18 cellular contexts compared by ENCODE assay signal in the genomic region with DNA sequence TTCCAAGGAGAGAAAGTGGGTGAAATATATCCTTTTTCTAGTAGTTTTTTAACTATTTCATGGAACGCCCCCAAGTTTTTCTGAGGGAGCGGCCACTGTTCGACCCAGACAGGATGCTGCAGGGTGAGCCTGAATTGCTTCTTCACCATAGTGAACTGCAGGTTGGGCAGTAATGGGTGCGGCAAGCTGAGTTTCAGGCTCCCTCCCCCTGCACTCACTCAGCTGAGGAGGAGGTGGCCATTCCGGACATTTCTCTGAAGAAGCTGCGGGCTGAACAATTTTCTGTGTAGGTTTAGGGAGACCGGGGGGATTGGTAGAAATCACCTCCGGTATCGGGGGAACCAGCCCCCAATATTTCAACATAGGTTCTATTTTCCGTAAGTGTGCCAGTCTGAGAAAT. TPM values are rescaled to one million over a fixed set of nuclear protein-coding genes. Genes with fewer than 3 reads are reported as not detected.
DNase-seq lines count a peak whose midpoint lies in the region; ATAC-seq, FAIRE-seq and TF ChIP-seq lines count a peak whose summit lies in the region.
"Had no signal": no experiment of that assay in that cellular context is flagged by ENCODE, and none has a peak within 500 bp of the region (broad histone marks: within the 10 kb centered on the region; RNA-seq: fewer than 3 reads in every experiment).

No MANE protein-coding gene starts in this region.

- no peak overlapping the region for H2AK5ac ChIP-seq in trophoblast cell (ENCODE audit: low read length)

- H4K12ac ChIP-seq in trophoblast cell (ENCODE audit: low read depth, low read length), result no peak overlapping the region

- H3K9me3 ChIP-seq in mammary epithelial cell (replicated peaks; ENCODE audit: insufficient read depth, low read length) (no peaks in the 10 kb centered on the region), K562 (replicated peaks; ENCODE audit: control insufficient read depth, insufficient read depth, low read depth, low read length) (peaks cover 20% of the 10 kb centered on the region), trophoblast cell (ENCODE audit: insufficient read depth, low read depth, low read length) (peaks cover 5% of the 10 kb centered on the region)

- no peaks in the 10 kb centered on the region for H3K27me3 ChIP-seq in mammary epithelial cell (ENCODE audit: insufficient read depth, low read length)
- H3K27me3 ChIP-seq in K562 (ENCODE audit: control insufficient read depth in 2 of 2, insufficient read depth in 2 of 2, low read length in 2 of 2), result no peaks in the 10 kb centered on the region
- H3K27me3 ChIP-seq in trophoblast cell (ENCODE audit: insufficient read depth, low read length), result no peaks in the 10 kb centered on the region
- H3K27me3 ChIP-seq: BLaER1 treated with 17β-estradiol and CSF1 and Interleukin-3, amounts not matched to agents 10 nM and 100 nM had no signal

- H3K36me3 ChIP-seq in mammary epithelial cell (ENCODE audit: insufficient read depth, low read length) (no peaks in the 10 kb centered on the region), K562 (ENCODE audit: control insufficient read depth, insufficient read depth, low read length) (peaks cover 48% of the 10 kb centered on the region), trophoblast cell (ENCODE audit: control insufficient read depth in 1 of 2, insufficient read depth in 2 of 2, low read length in 2 of 2) (peaks cover 4 to 9% of the 10 kb centered on the region in 2 experiments)

- H4K8ac ChIP-seq in trophoblast cell (ENCODE audit: low read depth, low read length), result no peak overlapping the region

- no peak overlapping the region for H3K23ac ChIP-seq in trophoblast cell (ENCODE audit: low read length)

- no peak for TF ChIP-seq POLR2A in K562 (conservative IDR thresholded peaks at IDR 0.05)

- H3K36me3 Mint-ChIP-seq in MCF 10A (ENCODE audit: insufficient read depth, unreplicated experiment) (peaks cover 29% of the 10 kb centered on the region), endothelial cell (ENCODE audit: low read depth, unreplicated experiment) (peaks cover 26% of the 10 kb centered on the region)

- no peak for TF ChIP-seq RAD21 in K562 (CRISPR knock-in tag; conservative IDR thresholded peaks at IDR 0.05 in 1 of 2, IDR thresholded peaks at IDR 0.05 in 1 of 2)

- in situ Hi-C loops in mammary epithelial cell (cut with MboI; ENCODE audit: low sequenced_read_pairs in 2 of 2), result no loop called here
- in situ Hi-C loops in K562 (cut with MboI), result no loop called here

- no TSS peak for BruUV-seq in MCF 10A (replicated peaks; lab: Mats Ljungman, UMichigan)
- BruUV-seq in mammary epithelial cell (replicated peaks; lab: Mats Ljungman, UMichigan), result no TSS peak
- no TSS peak for BruUV-seq in K562 (replicated peaks; lab: Mats Ljungman, UMichigan)

- H2BK5ac ChIP-seq in trophoblast cell (ENCODE audit: low read depth, low read length, poor library complexity), result no peak overlapping the region

- H2BK120ac ChIP-seq in trophoblast cell (ENCODE audit: insufficient read depth, low read length, poor library complexity), result no peak overlapping the region

- H3K9me1 ChIP-seq in K562 (ENCODE audit: control insufficient read depth, insufficient read depth, low read length), result no peaks in the 10 kb centered on the region

- H3K27me3 Mint-ChIP-seq in MCF 10A (ENCODE audit: insufficient read depth, unreplicated experiment) (no peaks in the 10 kb centered on the region), endothelial cell (ENCODE audit: unreplicated experiment) (peaks cover 4% of the 10 kb centered on the region)
- H3K27me3 Mint-ChIP-seq: CD4-positive, CD25-positive, alpha-beta regulatory T cell had no signal

- H3K4me1 ChIP-seq in mammary epithelial cell (ENCODE audit: insufficient read depth, low read length) (no peaks in the 10 kb centered on the region), K562 (replicated peaks in 1 of 2; ENCODE audit: control insufficient read depth in 2 of 2, insufficient read depth in 2 of 2, low read length in 2 of 2) (peaks cover 14 to 29% of the 10 kb centered on the region in 2 experiments; a peak in 4 of 5 replicates), trophoblast cell (ENCODE audit: control insufficient read depth in 1 of 2, insufficient read depth in 2 of 2, low read length in 2 of 2) (peaks cover 0 to 3% of the 10 kb centered on the region in 2 experiments)

- peak overlapping the region; percentile 89 for H3K4ac ChIP-seq in trophoblast cell (ENCODE audit: low read depth, low read length)

- H3K4me1 Mint-ChIP-seq in MCF 10A (ENCODE audit: insufficient read depth, unreplicated experiment) (peaks cover 42% of the 10 kb centered on the region), endothelial cell (ENCODE audit: unreplicated experiment) (peaks cover 4% of the 10 kb centered on the region)

- TF ChIP-seq EP300 in K562 (IDR thresholded peaks at IDR 0.05; ENCODE audit: low read length), result no peak

- H3K79me1 ChIP-seq in trophoblast cell (ENCODE audit: low read length), result peaks cover 3% of the 10 kb centered on the region

- H3K27ac ChIP-seq in mammary epithelial cell (ENCODE audit: insufficient read depth, low read depth, low read length) (no peak overlapping the region), K562 (ENCODE audit: extremely low read depth, low read depth, low read length) (no peak overlapping the region), trophoblast cell (ENCODE audit: low read depth, low read length) (peak overlapping the region; percentile 56)
- H3K27ac ChIP-seq: BLaER1 treated with 17β-estradiol and CSF1 and Interleukin-3, amounts not matched to agents 10 nM and 100 nM; GM23248 had no signal

- no peak for TF ChIP-seq CTCF in MCF 10A (IDR thresholded peaks at IDR 0.05; ENCODE audit: unreplicated experiment)
- no peak for TF ChIP-seq CTCF in mammary epithelial cell (conservative IDR thresholded peaks at IDR 0.05 in 1 of 2, IDR thresholded peaks at IDR 0.05 in 1 of 2; ENCODE audit: extremely low read depth in 1 of 2, insufficient read depth in 1 of 2, low read depth in 1 of 2, low read length in 2 of 2)
- no peak for TF ChIP-seq CTCF in K562 (IDR thresholded peaks at IDR 0.05 in 2 of 3, conservative IDR thresholded peaks at IDR 0.05 in 1 of 3; ENCODE audit: insufficient read depth in 2 of 3, low read depth in 1 of 3, low read length in 3 of 3)
- TF ChIP-seq CTCF in endothelial cell (IDR thresholded peaks at IDR 0.05; ENCODE audit: unreplicated experiment), result no peak

- H3K27ac Mint-ChIP-seq in MCF 10A (ENCODE audit: low read depth, unreplicated experiment) (peak overlapping the region; percentile 24), endothelial cell (ENCODE audit: unreplicated experiment) (no peak overlapping the region)
- H3K27ac Mint-ChIP-seq: HFFc6 had no signal

- H2BK12ac ChIP-seq in trophoblast cell (ENCODE audit: low read length), result no peak overlapping the region

- intact Hi-C loops in MCF 10A (cut with micrococcal nuclease), result no loop called here
- intact Hi-C loops in mammary epithelial cell (cut with micrococcal nuclease), result no loop called here
- intact Hi-C loops in K562 (cut with micrococcal nuclease), result no loop called here

- no peak overlapping the region for H3K4me2 ChIP-seq in mammary epithelial cell (ENCODE audit: insufficient read depth, low read depth, low read length)
- no peak overlapping the region; the same call in 1 of the 2 replicates for H3K4me2 ChIP-seq in K562 (ENCODE audit: insufficient read depth, low read length)
- no peak overlapping the region for H3K4me2 ChIP-seq in trophoblast cell (ENCODE audit: low read length)
- H3K4me2 ChIP-seq: BLaER1 treated with 17β-estradiol and CSF1 and Interleukin-3, amounts not matched to agents 10 nM and 100 nM had no signal

- peak overlapping the region; percentile 39 for H4K91ac ChIP-seq in trophoblast cell (ENCODE audit: low read depth, low read length)

- no peak for DNase-seq in MCF 10A (ENCODE audit: unreplicated experiment)
- no peak for DNase-seq in mammary epithelial cell
- DNase-seq in K562 (ENCODE audit: extremely low read depth in 1 of 4, low spot score in 3 of 4), result no peak
- peak; percentile 58 to 80 for DNase-seq in trophoblast cell
- DNase-seq in endothelial cell (ENCODE audit: low spot score), result no peak
- no peak for DNase-seq in stimulated activated CD4-positive, alpha-beta T cell treated with anti-CD3 and anti-CD28 coated beads, Interleukin-1b, Interleukin-23, amount 100 ng/mL, for 48 hours
- DNase-seq: 8988T; ACHN; CD4-positive, CD25-positive, alpha-beta regulatory T cell; DMS79; GM23248; H7; HFFc6 had no signal

- no peaks in the 10 kb centered on the region for H4K20me1 ChIP-seq in mammary epithelial cell (ENCODE audit: insufficient read depth, low read length)
- H4K20me1 ChIP-seq in K562 (replicated peaks; ENCODE audit: control insufficient read depth, insufficient read depth, low read length), result no peaks in the 10 kb centered on the region

- no peak for FAIRE-seq in K562 (lab: Jason Lieb, UNC)
- FAIRE-seq: GM12891, HepG2, HTR-8/SVneo had no signal

- H3K9me3 Mint-ChIP-seq in MCF 10A (ENCODE audit: unreplicated experiment) (no peaks in the 10 kb centered on the region), endothelial cell (ENCODE audit: unreplicated experiment) (no peaks in the 10 kb centered on the region)
- H3K9me3 Mint-ChIP-seq: CD4-positive, CD25-positive, alpha-beta regulatory T cell had no signal

- 94% methylated on average over 10 of the region's 10 CpGs for WGBS in mammary epithelial cell (ENCODE audit: low coverage, missing lambda C conversion rate)
- 93% methylated on average over 9 of the region's 10 CpGs for WGBS in K562 (ENCODE audit: insufficient coverage, low coverage, missing lambda C conversion rate)
- no CpG with 5 or more reads among the region's 10 CpGs for WGBS in trophoblast cell (ENCODE audit: extremely low coverage, insufficient coverage, insufficient read length)

- H3K18ac ChIP-seq in trophoblast cell (ENCODE audit: low read length), result no peak overlapping the region

- H3K79me2 ChIP-seq in mammary epithelial cell (ENCODE audit: insufficient read depth, low read length), result peaks cover 82% of the 10 kb centered on the region
- peaks cover 88% of the 10 kb centered on the region for H3K79me2 ChIP-seq in K562 (ENCODE audit: control insufficient read depth, insufficient read depth, low read length)
- peaks cover 9% of the 10 kb centered on the region for H3K79me2 ChIP-seq in trophoblast cell (ENCODE audit: control insufficient read depth, insufficient read depth, low read length, poor library complexity)

- CTCF ChIA-PET in MCF 10A (lab: Yijun Ruan, JAX), result interaction anchor here (0.5 kb wide), 1 partner anchor 81 kb away, joined by 4 read pairs; no protein-coding TSS in a partner anchor
- CTCF ChIA-PET in mammary epithelial cell (lab: Charles Lee; ENCODE audit: low non-redundant PET), result no interaction called here
- CTCF ChIA-PET in K562 (lab: Yijun Ruan, JAX; ENCODE audit: low intra/inter-chr PET ratio), result no interaction called here

- no peak overlapping the region for H2AFZ ChIP-seq in mammary epithelial cell (ENCODE audit: low read depth, low read length)
- H2AFZ ChIP-seq in K562 (ENCODE audit: low read depth, low read length), result no peak overlapping the region
- no peak overlapping the region for H2AFZ ChIP-seq in trophoblast cell (ENCODE audit: insufficient read depth, low read length, poor library complexity)
- H2AFZ ChIP-seq: GM23248 had no signal

- dilution Hi-C loops in mammary epithelial cell (cut with HindIII; ENCODE audit: low sequenced_read_pairs), result no loop called here

- no peak for ATAC-seq in K562
- no peak for ATAC-seq in HG03565 (IDR thresholded peaks at IDR 0.05; ENCODE audit: unreplicated experiment)
- ATAC-seq: HepG2 had no signal

- H3K14ac ChIP-seq in trophoblast cell (ENCODE audit: low read length), result no peak overlapping the region

- H3K4me3 ChIP-seq in mammary epithelial cell (replicated peaks in 1 of 3; ENCODE audit: insufficient read depth in 1 of 3, low read depth in 2 of 3, low read length in 3 of 3), result no peak overlapping the region
- H3K4me3 ChIP-seq in K562, result no peak overlapping the region
- H3K4me3 ChIP-seq in trophoblast cell (ENCODE audit: low read depth, low read length), result no peak overlapping the region
- H3K4me3 ChIP-seq: BLaER1 treated with 17β-estradiol and CSF1 and Interleukin-3, amounts not matched to agents 10 nM and 100 nM; GM23248 had no signal

- no peak overlapping the region for H3K4me3 Mint-ChIP-seq in MCF 10A (ENCODE audit: unreplicated experiment)
- H3K4me3 Mint-ChIP-seq in endothelial cell (ENCODE audit: unreplicated experiment), result no peak overlapping the region
- H3K4me3 Mint-ChIP-seq: HFFc6 had no signal

- POLR2A ChIA-PET in MCF 10A (lab: Yijun Ruan, JAX), result interaction anchor here (0.9 to 1.0 kb wide), 2 partner anchors 9 to 76 kb away, joined by 3 to 5 read pairs; no protein-coding TSS in a partner anchor
- POLR2A ChIA-PET in K562 (lab: Yijun Ruan, JAX), result interaction anchor here (0.8 kb wide), 1 partner anchor 13 kb away, joined by 4 read pairs; no protein-coding TSS in a partner anchor

- H3K9ac ChIP-seq in mammary epithelial cell (ENCODE audit: insufficient read depth, low read length), result no peak overlapping the region
- H3K9ac ChIP-seq in K562 (ENCODE audit: insufficient read depth in 1 of 2, low read depth in 2 of 2, low read length in 2 of 2), result no peak overlapping the region
- no peak overlapping the region for H3K9ac ChIP-seq in trophoblast cell (ENCODE audit: low read length)
- H3K9ac ChIP-seq: BLaER1 treated with 17β-estradiol and CSF1 and Interleukin-3, amounts not matched to agents 10 nM and 100 nM; GM23248 had no signal

RNA-seq across cellular contexts. Expression of a gene that starts 8.2 kb away (rescaled TPM):
- 226 and 235 TPM in 2 replicates for total RNA-seq in MCF 10A (2022)
- 100 to 1,000 TPM in 1 of 2 donors, 10 to 100 TPM in 1; 93.9 to 132 TPM for total RNA-seq in mammary epithelial cell
- 129 TPM for polyA plus RNA-seq in mammary epithelial cell
- polyA minus RNA-seq in mammary epithelial cell, result 63.7 TPM
- total RNA-seq in K562 (2011; cell fraction: chromatin; rRNA removed; ENCODE audit: low replicate concordance), result 498 and 523 TPM in 2 replicates
- 338 and 343 TPM in 2 replicates for total RNA-seq in K562 (2011; cell fraction: nucleolus; rRNA removed)
- total RNA-seq in K562 (2011; cell fraction: nucleoplasm; rRNA removed), result 327 and 351 TPM in 2 replicates
- 129 and 155 TPM in 2 replicates for total RNA-seq in K562 (2014; rRNA removed)
- total RNA-seq in K562 (2014; rRNA removed; fragmentation: Illumina TruSeq; extraction: Trizol), result 250 and 288 TPM in 2 replicates
- 202 and 215 TPM in 2 replicates for total RNA-seq in K562 (2015; rRNA removed; fragmentation: Illumina TruSeq; extraction: Trizol)
- 242 and 246 TPM in 2 replicates for total RNA-seq in K562 (2021)
- 431 and 484 TPM in 2 replicates for polyA plus RNA-seq in K562 (2011; rRNA removed)
- polyA plus RNA-seq in K562 (2011; cell fraction: cytosol; rRNA removed), result 317 and 359 TPM in 2 replicates
- 376 and 394 TPM in 2 replicates for polyA plus RNA-seq in K562 (2011; cell fraction: nucleus; rRNA removed)
- polyA plus RNA-seq in K562 (2012), result 209 and 223 TPM in 2 replicates
- 402 and 404 TPM in 2 replicates for polyA plus RNA-seq in K562 (2014; fragmentation: Illumina TruSeq; extraction: Trizol)
- polyA plus RNA-seq in K562 (2014; fragmentation: Nextera tagmentation; extraction: Ambion mirVana), result 100 to 1,000 TPM; 298 to 468 TPM
- 344 and 358 TPM in 2 replicates for polyA plus RNA-seq in K562 (2014; rRNA removed)
- polyA minus RNA-seq in K562 (2011; rRNA and poly(A)+ RNA removed), result 340 and 359 TPM in 2 replicates
- polyA minus RNA-seq in K562 (2011; cell fraction: cytosol; rRNA and poly(A)+ RNA removed), result 135 and 169 TPM in 2 replicates
- 193 and 313 TPM in 2 replicates for polyA minus RNA-seq in K562 (2011; cell fraction: nucleus; rRNA and poly(A)+ RNA removed)
- polyA plus RNA-seq in trophoblast cell (2013), result 163 and 174 TPM in 2 replicates
- 120 TPM for total RNA-seq in endothelial cell (ENCODE audit: unreplicated experiment)

RNA-seq across cellular contexts. Expression of a gene that starts 8.5 kb away (rescaled TPM):
- total RNA-seq in MCF 10A (2022) (78.6 and 88.5 TPM in 2 replicates), mammary epithelial cell (10 to 100 TPM; 40.2 to 46.8 TPM), K562 (2014; rRNA removed) (28.0 and 33.5 TPM in 2 replicates), K562 (2014; rRNA removed; fragmentation: Illumina TruSeq; extraction: Trizol) (42.1 and 44.5 TPM in 2 replicates), K562 (2015; rRNA removed; fragmentation: Illumina TruSeq; extraction: Trizol) (43.2 and 44.8 TPM in 2 replicates), K562 (2021) (50.3 and 52.1 TPM in 2 replicates), endothelial cell (ENCODE audit: unreplicated experiment) (42.3 TPM)
- polyA plus RNA-seq in mammary epithelial cell (61.3 TPM), K562 (2011; rRNA removed) (90.7 and 106 TPM in 2 replicates), K562 (2014; fragmentation: Illumina TruSeq; extraction: Trizol) (78.1 and 85.1 TPM in 2 replicates), K562 (2014; fragmentation: Nextera tagmentation; extraction: Ambion mirVana) (10 to 100 TPM; 18.4 to 35.2 TPM), K562 (2014; rRNA removed) (42.9 and 44.5 TPM in 2 replicates)
- 65.2 TPM for polyA minus RNA-seq in mammary epithelial cell
- 115 and 157 TPM in 2 replicates for total RNA-seq in K562 (2011; cell fraction: chromatin; rRNA removed; ENCODE audit: low replicate concordance)
- total RNA-seq in K562 (2011; cell fraction: nucleolus; rRNA removed), result 58.0 and 60.1 TPM in 2 replicates
- total RNA-seq in K562 (2011; cell fraction: nucleoplasm; rRNA removed), result 73.8 and 91.0 TPM in 2 replicates
- 62.1 and 77.9 TPM in 2 replicates for polyA plus RNA-seq in K562 (2011; cell fraction: cytosol; rRNA removed)
- 101 and 107 TPM in 2 replicates for polyA plus RNA-seq in K562 (2011; cell fraction: nucleus; rRNA removed)
- polyA plus RNA-seq in K562 (2012), result 41.6 and 49.1 TPM in 2 replicates
- 146 and 175 TPM in 2 replicates for polyA minus RNA-seq in K562 (2011; rRNA and poly(A)+ RNA removed)
- 40.0 and 44.7 TPM in 2 replicates for polyA minus RNA-seq in K562 (2011; cell fraction: cytosol; rRNA and poly(A)+ RNA removed)
- 20.3 and 43.2 TPM in 2 replicates for polyA minus RNA-seq in K562 (2011; cell fraction: nucleus; rRNA and poly(A)+ RNA removed)
- polyA plus RNA-seq in trophoblast cell (2013), result 141 and 148 TPM in 2 replicates

Comparison
In these comparisons a context has a peak if more than half of its experiments do, and no peak if none do; other contexts are left out.
1. DNase-seq: peak in trophoblast cell (2 of 2); none in MCF 10A (single experiment), mammary epithelial cell (single experiment), K562 (0 of 4), endothelial cell (single experiment) and stimulated activated CD4-positive, alpha-beta T cell treated with anti-CD3 and anti-CD28 coated beads, Interleukin-1b, Interleukin-23, amount 100 ng/mL, for 48 hours (single experiment).